11 cellular contexts compared by ENCODE assay signal in genomic region chr10:5861269-5862031, GRCh38. TPM values are rescaled to one million over a fixed set of nuclear protein-coding genes. Genes with fewer than 3 reads are reported as not detected.
A peak's percentile ranks its signal among the peaks of the same experiment; 100 is the strongest.
DNase-seq lines count a peak whose midpoint lies in the region; ATAC-seq, FAIRE-seq and TF ChIP-seq lines count a peak whose summit lies in the region.
"Had no signal": no experiment of that assay in that cellular context is flagged by ENCODE, and none has a peak within 500 bp of the region (broad histone marks: within the 10 kb centered on the region; RNA-seq: fewer than 3 reads in every experiment).

No MANE protein-coding gene starts in this region.

- TF ChIP-seq POLR2A in HepG2 (IDR thresholded peaks at IDR 0.05; ENCODE audit: insufficient read depth in 1 of 2, low read depth in 2 of 2, low read length in 2 of 2), result no peak

- TF ChIP-seq RAD21 in HepG2 (CRISPR knock-in tag; IDR thresholded peaks at IDR 0.05), result no peak

- H3K9me3 Mint-ChIP-seq in neural progenitor cell, result no peaks in the 10 kb centered on the region
- H3K9me3 Mint-ChIP-seq: CD4-positive, alpha-beta memory T cell had no signal

- DNase-seq in AG20443 (ENCODE audit: low spot score), result peak; percentile 77
- DNase-seq in LoVo (ENCODE audit: low spot score), result peak; percentile 67
- peak; percentile 76 for DNase-seq in astrocyte of the hippocampus (ENCODE audit: low read depth, low spot score)
- peak; percentile 83 for DNase-seq in HepG2 (ENCODE audit: low spot score)
- no peak for DNase-seq in neural progenitor cell (ENCODE audit: low spot score)
- DNase-seq in activated CD4-positive, alpha-beta T cell treated with anti-CD3 and anti-CD28 coated beads, Interleukin-2, amount 50 U/mL, for 4 hours, result no peak
- DNase-seq: activated effector memory CD4-positive, alpha-beta T cell treated with Interleukin-2 at 50 U/mL for 16 hours; CD4-positive, alpha-beta memory T cell; NCI-H524 treated with DMSO at 0.1 percent for 48 hours had no signal

- TF ChIP-seq EP300 in HepG2 (IDR thresholded peaks at IDR 0.05; ENCODE audit: low read depth in 2 of 2, low read length in 2 of 2) (no peak), HepG2 (CRISPR knock-in tag; IDR thresholded peaks at IDR 0.05; ENCODE audit: borderline replicate concordance) (peak; percentile 12; the same call in 1 of the 2 replicates)

- no peaks in the 10 kb centered on the region for H4K20me1 ChIP-seq in HepG2 (ENCODE audit: insufficient read depth, low read length)
- no peaks in the 10 kb centered on the region for H4K20me1 ChIP-seq in neural progenitor cell (ENCODE audit: low read depth)

- H3K9me3 ChIP-seq in HepG2 (ENCODE audit: low read length) (no peaks in the 10 kb centered on the region), neural progenitor cell (ENCODE audit: low read depth) (no peaks in the 10 kb centered on the region)

- H3K36me3 Mint-ChIP-seq in neural progenitor cell, result peaks cover 19% of the 10 kb centered on the region

- no TSS peak for BruUV-seq in HepG2 (replicated peaks; lab: Mats Ljungman, UMichigan)

- TF ChIP-seq CTCF in HepG2 (CRISPR knock-in tag; IDR thresholded peaks at IDR 0.05) (no peak), neural progenitor cell (IDR thresholded peaks at IDR 0.05) (no peak)

- POLR2A ChIA-PET in HepG2 (lab: Yijun Ruan, JAX), result interaction anchor here (0.9 to 1.5 kb wide), 3 partner anchors 21 to 47 kb away, joined by 4 to 6 read pairs (median 5); no protein-coding TSS in a partner anchor

- H3K27ac ChIP-seq in HepG2 (ENCODE audit: extremely low read length, insufficient read depth, low read length) (peak overlapping the region; percentile 50), neural progenitor cell (no peak overlapping the region)

- no peak overlapping the region for H3K9ac ChIP-seq in HepG2 (ENCODE audit: insufficient read depth, low read depth, low read length)
- H3K9ac ChIP-seq in neural progenitor cell, result no peak overlapping the region

- peak; percentile 73 for ATAC-seq in HepG2
- ATAC-seq in GM21786 (IDR thresholded peaks at IDR 0.05; ENCODE audit: unreplicated experiment), result no peak
- no peak for ATAC-seq in HG02678 (IDR thresholded peaks at IDR 0.05; ENCODE audit: unreplicated experiment)

- no peaks in the 10 kb centered on the region for H3K79me2 ChIP-seq in HepG2 (ENCODE audit: insufficient read depth, low read length)
- H3K79me2 ChIP-seq in neural progenitor cell (ENCODE audit: low read depth), result no peaks in the 10 kb centered on the region

- H3K36me3 ChIP-seq in HepG2 (replicated peaks in 1 of 2; ENCODE audit: control insufficient read depth in 1 of 2, insufficient read depth in 2 of 2, low read length in 2 of 2), result no peaks in the 10 kb centered on the region
- no peaks in the 10 kb centered on the region for H3K36me3 ChIP-seq in neural progenitor cell

- no peaks in the 10 kb centered on the region for H3K4me1 Mint-ChIP-seq in neural progenitor cell

- H3K4me1 ChIP-seq in HepG2 (ENCODE audit: insufficient read depth, low read length) (peaks cover 35% of the 10 kb centered on the region), neural progenitor cell (no peaks in the 10 kb centered on the region)

- H3K27me3 ChIP-seq in HepG2 (ENCODE audit: control insufficient read depth in 1 of 2, insufficient read depth in 2 of 2, low read length in 2 of 2) (no peaks in the 10 kb centered on the region), neural progenitor cell (no peaks in the 10 kb centered on the region)

- H3K4me3 ChIP-seq in HepG2 (replicated peaks in 1 of 3; ENCODE audit: insufficient read depth in 1 of 3, low read depth in 2 of 3, low read length in 3 of 3) (no peak overlapping the region), neural progenitor cell (no peak overlapping the region)

- intact Hi-C loops in HepG2 (cut with micrococcal nuclease; ENCODE audit: unreplicated experiment), result no loop called here

- in situ Hi-C loops in HepG2 (cut with HindIII; ENCODE audit: extremely low pct_ligation_motif_present, low pct_unique_long_range_greater_than_20kb), result no loop called here

- H3K27ac Mint-ChIP-seq in neural progenitor cell, result no peak overlapping the region

- H2AFZ ChIP-seq in HepG2 (ENCODE audit: low read length) (no peak overlapping the region), neural progenitor cell (replicated peaks) (no peak overlapping the region)

- H3K4me2 ChIP-seq in HepG2 (ENCODE audit: low read depth, low read length), result no peak overlapping the region
- no peak overlapping the region for H3K4me2 ChIP-seq in neural progenitor cell

- FAIRE-seq in HepG2 (lab: Jason Lieb, UNC), result no peak

- CTCF ChIA-PET in HepG2 (lab: Yijun Ruan, JAX; ENCODE audit: low intra/inter-chr PET ratio, low total read pairs), result no interaction called here

- 48% methylated on average over 14 of the region's 14 CpGs for WGBS in HepG2 (ENCODE audit: low lambda C conversion rate)

- H3K27me3 Mint-ChIP-seq in neural progenitor cell (ENCODE audit: insufficient read depth, low read depth), result peaks cover 9% of the 10 kb centered on the region
- H3K27me3 Mint-ChIP-seq: CD4-positive, alpha-beta memory T cell had no signal

- no peaks in the 10 kb centered on the region for H3F3A ChIP-seq in neural progenitor cell (ENCODE audit: low read depth)

- H3K4me3 Mint-ChIP-seq in neural progenitor cell, result no peak overlapping the region
- H3K4me3 Mint-ChIP-seq: CD4-positive, alpha-beta memory T cell had no signal

RNA-seq across cellular contexts. Expression of gene ANKRD16, which starts 28.2 kb away (rescaled TPM):
- total RNA-seq in HepG2 (2016; rRNA removed; fragmentation: Illumina TruSeq; extraction: Trizol) (5.4 and 8.0 TPM in 2 replicates), neural progenitor cell (ENCODE audit: low replicate concordance) (5.9 and 18.1 TPM in 2 replicates)
- total RNA-seq in HepG2 (2016; cell fraction: cytosol; rRNA removed; fragmentation: Illumina TruSeq; extraction: Trizol; ENCODE audit: low read depth), result 1.9 and 2.7 TPM in 2 replicates
- 6.3 and 7.1 TPM in 2 replicates for total RNA-seq in HepG2 (2016; cell fraction: insoluble cytoplasmic fraction; rRNA removed; fragmentation: Illumina TruSeq; extraction: Trizol)
- 3.9 and 4.7 TPM in 2 replicates for total RNA-seq in HepG2 (2016; cell fraction: membrane; rRNA removed; fragmentation: Illumina TruSeq; extraction: Trizol)
- 7.7 and 9.0 TPM in 2 replicates for total RNA-seq in HepG2 (2016; cell fraction: nucleus; rRNA removed; fragmentation: Illumina TruSeq; extraction: Trizol)
- polyA plus RNA-seq in HepG2 (2011; rRNA removed), result 11.2 and 11.4 TPM in 2 replicates
- 6.7 and 8.3 TPM in 2 replicates for polyA plus RNA-seq in HepG2 (2011; cell fraction: cytosol; rRNA removed)
- polyA plus RNA-seq in HepG2 (2011; cell fraction: nucleus; rRNA removed), result 16.0 and 18.1 TPM in 2 replicates
- 4.1 and 4.2 TPM in 2 replicates for polyA plus RNA-seq in HepG2 (2012)
- polyA plus RNA-seq in HepG2 (2016; cell fraction: cytosol; fragmentation: Illumina TruSeq; extraction: Trizol; ENCODE audit: low read depth), result 2.1 and 2.4 TPM in 2 replicates
- 6.3 and 7.9 TPM in 2 replicates for polyA plus RNA-seq in HepG2 (2016; cell fraction: insoluble cytoplasmic fraction; fragmentation: Illumina TruSeq; extraction: Trizol; ENCODE audit: low read depth)
- 3.7 and 4.2 TPM in 2 replicates for polyA plus RNA-seq in HepG2 (2016; cell fraction: membrane; fragmentation: Illumina TruSeq; extraction: Trizol; ENCODE audit: low read depth)
- polyA plus RNA-seq in HepG2 (2016; cell fraction: nucleus; fragmentation: Illumina TruSeq; extraction: Trizol; ENCODE audit: insufficient read depth, low read depth), result 11.7 and 12.7 TPM in 2 replicates
- polyA minus RNA-seq in HepG2 (2011; rRNA and poly(A)+ RNA removed; ENCODE audit: low replicate concordance), result 33.4 and 63.2 TPM in 2 replicates
- 4.2 and 6.3 TPM in 2 replicates for polyA minus RNA-seq in HepG2 (2011; cell fraction: cytosol; rRNA and poly(A)+ RNA removed)
- polyA minus RNA-seq in HepG2 (2011; cell fraction: nucleus; rRNA and poly(A)+ RNA removed), result 25.5 and 26.4 TPM in 2 replicates

RNA-seq across cellular contexts. Expression of gene FBH1, which starts 28.6 kb away (rescaled TPM):
- total RNA-seq in HepG2 (2016; rRNA removed; fragmentation: Illumina TruSeq; extraction: Trizol) (53.3 and 60.3 TPM in 2 replicates), neural progenitor cell (ENCODE audit: low replicate concordance) (37.7 and 59.6 TPM in 2 replicates)
- 46.8 and 53.6 TPM in 2 replicates for total RNA-seq in HepG2 (2016; cell fraction: cytosol; rRNA removed; fragmentation: Illumina TruSeq; extraction: Trizol; ENCODE audit: low read depth)
- total RNA-seq in HepG2 (2016; cell fraction: insoluble cytoplasmic fraction; rRNA removed; fragmentation: Illumina TruSeq; extraction: Trizol), result 47.5 and 61.3 TPM in 2 replicates
- total RNA-seq in HepG2 (2016; cell fraction: membrane; rRNA removed; fragmentation: Illumina TruSeq; extraction: Trizol), result 86.2 and 93.4 TPM in 2 replicates
- total RNA-seq in HepG2 (2016; cell fraction: nucleus; rRNA removed; fragmentation: Illumina TruSeq; extraction: Trizol), result 56.0 and 63.9 TPM in 2 replicates
- polyA plus RNA-seq in HepG2 (2011; rRNA removed), result 48.8 and 51.3 TPM in 2 replicates
- 37.9 and 38.9 TPM in 2 replicates for polyA plus RNA-seq in HepG2 (2011; cell fraction: cytosol; rRNA removed)
- 102 and 103 TPM in 2 replicates for polyA plus RNA-seq in HepG2 (2011; cell fraction: nucleus; rRNA removed)
- 25.8 and 31.0 TPM in 2 replicates for polyA plus RNA-seq in HepG2 (2012)
- polyA plus RNA-seq in HepG2 (2016; cell fraction: cytosol; fragmentation: Illumina TruSeq; extraction: Trizol; ENCODE audit: low read depth), result 25.2 and 27.2 TPM in 2 replicates
- 42.1 and 54.3 TPM in 2 replicates for polyA plus RNA-seq in HepG2 (2016; cell fraction: insoluble cytoplasmic fraction; fragmentation: Illumina TruSeq; extraction: Trizol; ENCODE audit: low read depth)
- 51.3 and 57.7 TPM in 2 replicates for polyA plus RNA-seq in HepG2 (2016; cell fraction: membrane; fragmentation: Illumina TruSeq; extraction: Trizol; ENCODE audit: low read depth)
- polyA plus RNA-seq in HepG2 (2016; cell fraction: nucleus; fragmentation: Illumina TruSeq; extraction: Trizol; ENCODE audit: insufficient read depth, low read depth), result 100 and 105 TPM in 2 replicates
- 111 and 138 TPM in 2 replicates for polyA minus RNA-seq in HepG2 (2011; rRNA and poly(A)+ RNA removed; ENCODE audit: low replicate concordance)
- polyA minus RNA-seq in HepG2 (2011; cell fraction: cytosol; rRNA and poly(A)+ RNA removed), result 31.6 and 35.3 TPM in 2 replicates
- polyA minus RNA-seq in HepG2 (2011; cell fraction: nucleus; rRNA and poly(A)+ RNA removed), result 71.1 and 80.8 TPM in 2 replicates

RNA-seq across cellular contexts. Expression of gene GDI2, which starts 48.2 kb away (rescaled TPM):
- 477 and 756 TPM in 2 replicates for total RNA-seq in HepG2 (2016; rRNA removed; fragmentation: Illumina TruSeq; extraction: Trizol)
- total RNA-seq in HepG2 (2016; cell fraction: cytosol; rRNA removed; fragmentation: Illumina TruSeq; extraction: Trizol; ENCODE audit: low read depth), result 312 and 326 TPM in 2 replicates
- total RNA-seq in HepG2 (2016; cell fraction: insoluble cytoplasmic fraction; rRNA removed; fragmentation: Illumina TruSeq; extraction: Trizol), result 471 and 770 TPM in 2 replicates
- 290 and 338 TPM in 2 replicates for total RNA-seq in HepG2 (2016; cell fraction: membrane; rRNA removed; fragmentation: Illumina TruSeq; extraction: Trizol)
- total RNA-seq in HepG2 (2016; cell fraction: nucleus; rRNA removed; fragmentation: Illumina TruSeq; extraction: Trizol), result 188 and 200 TPM in 2 replicates
- 118 and 153 TPM in 2 replicates for polyA plus RNA-seq in HepG2 (2011; rRNA removed)
- polyA plus RNA-seq in HepG2 (2011; cell fraction: cytosol; rRNA removed), result 141 and 159 TPM in 2 replicates
- 45.6 and 58.6 TPM in 2 replicates for polyA plus RNA-seq in HepG2 (2011; cell fraction: nucleus; rRNA removed)
- polyA plus RNA-seq in HepG2 (2012), result 245 and 302 TPM in 2 replicates
- polyA plus RNA-seq in HepG2 (2016; cell fraction: cytosol; fragmentation: Illumina TruSeq; extraction: Trizol; ENCODE audit: low read depth), result 68.6 and 71.1 TPM in 2 replicates
- 588 and 612 TPM in 2 replicates for polyA plus RNA-seq in HepG2 (2016; cell fraction: insoluble cytoplasmic fraction; fragmentation: Illumina TruSeq; extraction: Trizol; ENCODE audit: low read depth)
- polyA plus RNA-seq in HepG2 (2016; cell fraction: membrane; fragmentation: Illumina TruSeq; extraction: Trizol; ENCODE audit: low read depth), result 141 and 156 TPM in 2 replicates
- 190 and 195 TPM in 2 replicates for polyA plus RNA-seq in HepG2 (2016; cell fraction: nucleus; fragmentation: Illumina TruSeq; extraction: Trizol; ENCODE audit: insufficient read depth, low read depth)
- 88.7 and 522 TPM in 2 replicates for polyA minus RNA-seq in HepG2 (2011; rRNA and poly(A)+ RNA removed; ENCODE audit: low replicate concordance)
- 285 and 334 TPM in 2 replicates for polyA minus RNA-seq in HepG2 (2011; cell fraction: cytosol; rRNA and poly(A)+ RNA removed)
- polyA minus RNA-seq in HepG2 (2011; cell fraction: nucleus; rRNA and poly(A)+ RNA removed), result 112 and 162 TPM in 2 replicates
- 492 and 592 TPM in 2 replicates for total RNA-seq in neural progenitor cell (ENCODE audit: low replicate concordance)

Comparison
In these comparisons a context has a peak if more than half of its experiments do, and no peak if none do; other contexts are left out.
1. DNase-seq: peak in AG20443 (single experiment), LoVo (single experiment), astrocyte of the hippocampus (single experiment) and HepG2 (single experiment); none in neural progenitor cell (single experiment) and activated CD4-positive, alpha-beta T cell treated with anti-CD3 and anti-CD28 coated beads, Interleukin-2, amount 50 U/mL, for 4 hours (0 of 2).